In the genomic region with DNA sequence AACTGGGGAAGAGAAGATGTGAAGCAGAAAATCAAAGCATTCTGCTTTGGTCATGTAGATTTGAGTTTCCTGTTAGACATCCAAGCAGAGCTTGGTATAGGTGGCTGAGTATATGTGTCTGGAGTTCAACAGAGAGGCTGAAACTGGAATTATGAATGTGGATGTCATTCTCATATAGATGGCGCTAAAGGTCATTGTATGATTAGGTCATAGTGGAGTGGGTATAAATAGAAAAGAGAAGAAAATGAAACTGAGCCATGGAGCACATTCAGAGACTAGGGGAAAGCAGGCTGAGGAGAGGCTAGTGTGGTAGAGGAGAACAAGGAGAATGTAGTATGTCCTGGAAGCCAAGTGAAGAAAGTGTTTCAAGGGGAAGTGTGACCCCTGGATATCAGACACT, we compare ENCODE assay signal across 15 cellular contexts.
DNase-seq lines count a peak whose midpoint lies in the region; ATAC-seq, FAIRE-seq and TF ChIP-seq lines count a peak whose summit lies in the region.
"Had no signal": no experiment of that assay in that cellular context is flagged by ENCODE, and none has a peak within 500 bp of the region (broad histone marks: within the 10 kb centered on the region; RNA-seq: fewer than 3 reads in every experiment).

No MANE protein-coding gene starts in this region.

- 0 out of 2 replicates have a peak, but pooled peaks have one; percentile 17 for TF ChIP-seq CTCF in PC-3 (conservative IDR thresholded peaks at IDR 0.05; ENCODE audit: low read depth, low read length)
- TF ChIP-seq CTCF in PC-9 (conservative IDR thresholded peaks at IDR 0.05) = no peak
- TF ChIP-seq CTCF in endothelial cell (IDR thresholded peaks at IDR 0.05; ENCODE audit: unreplicated experiment) = no peak

- no peak overlapping the region for H2AFZ ChIP-seq in PC-3 (ENCODE audit: low read length)
- no peak overlapping the region for H2AFZ ChIP-seq in PC-9

- peak; percentile 67 for FAIRE-seq in GM12892 (lab: Jason Lieb, UNC)
- FAIRE-seq: islet of Langerhans had no signal

- no peaks in the 10 kb centered on the region; the same call in 1 of the 2 replicates for H3K36me3 ChIP-seq in PC-3 (ENCODE audit: low read depth, low read length)
- H3K36me3 ChIP-seq in PC-9 (ENCODE audit: low read depth) = no peaks in the 10 kb centered on the region
- H3K36me3 ChIP-seq: adrenal gland, HAP-1, vagina had no signal

- H3K4me3 ChIP-seq in PC-3 (ENCODE audit: low read length) = no peak overlapping the region
- H3K4me3 ChIP-seq in PC-9 = no peak overlapping the region
- H3K4me3 ChIP-seq: adrenal gland, HAP-1, vagina had no signal

- DNase-seq in GM12892 (ENCODE audit: insufficient read length) (no peak), PC-3 (no peak), PC-9 (no peak), endothelial cell (ENCODE audit: low spot score) (no peak)
- no peak for DNase-seq in stimulated activated CD4-positive, alpha-beta T cell treated with anti-CD3 and anti-CD28 coated beads, Interleukin-12 subunit alpha, Interleukin-12 subunit beta, amount 100 ng/mL, for 4 hours
- DNase-seq: activated CD4-positive, alpha-beta T cell treated with anti-CD3 and anti-CD28 coated beads for 4 hours; adrenal gland; DMS 273 treated with DMSO at 0.1 percent for 48 hours; NCI-H1048 had no signal

- H4K20me1 ChIP-seq in PC-3 (ENCODE audit: low read length) (no peaks in the 10 kb centered on the region), PC-9 (ENCODE audit: insufficient read depth) (no peaks in the 10 kb centered on the region)

- peaks cover 2% of the 10 kb centered on the region for H3K27me3 Mint-ChIP-seq in endothelial cell (ENCODE audit: unreplicated experiment)

- no peak overlapping the region for H3K4me2 ChIP-seq in PC-3 (ENCODE audit: low read length)
- H3K4me2 ChIP-seq in PC-9 = no peak overlapping the region

- H3F3A ChIP-seq in PC-3 (ENCODE audit: low read length, unreplicated experiment) (no peaks in the 10 kb centered on the region), PC-9 (ENCODE audit: insufficient read depth, low read depth) (no peaks in the 10 kb centered on the region)

- H3K79me2 ChIP-seq in PC-3 (ENCODE audit: low read length) = no peaks in the 10 kb centered on the region
- H3K79me2 ChIP-seq in PC-9 (ENCODE audit: low read depth) = no peaks in the 10 kb centered on the region

- no peak overlapping the region for H3K4me3 Mint-ChIP-seq in endothelial cell (ENCODE audit: unreplicated experiment)

- CTCF ChIA-PET in PC-3 (lab: Charles Lee) = no interaction called here
- CTCF ChIA-PET in PC-9 (lab: Charles Lee) = no interaction called here

- H3K27ac ChIP-seq in PC-3 (ENCODE audit: low read length) (no peak overlapping the region), PC-9 (no peak overlapping the region)
- H3K27ac ChIP-seq: adrenal gland, vagina had no signal

- no peaks in the 10 kb centered on the region for H3K36me3 Mint-ChIP-seq in endothelial cell (ENCODE audit: low read depth, unreplicated experiment)

- H3K27me3 ChIP-seq in PC-3 (ENCODE audit: low read length) (peaks cover 23% of the 10 kb centered on the region; the same call in 1 of the 2 replicates), PC-9 (ENCODE audit: insufficient read depth, low read depth) (no peaks in the 10 kb centered on the region)
- H3K27me3 ChIP-seq: vagina had no signal

- TF ChIP-seq POLR2A in GM12892 (IDR thresholded peaks at IDR 0.05; ENCODE audit: low read depth, low read length) = no peak

- H3K4me1 ChIP-seq in PC-3 (ENCODE audit: insufficient read depth, low read length) (no peaks in the 10 kb centered on the region), PC-9 (replicated peaks; ENCODE audit: insufficient read depth) (no peaks in the 10 kb centered on the region)
- H3K4me1 ChIP-seq: adrenal gland, HAP-1, vagina had no signal

- POLR2A ChIA-PET in PC-3 (lab: Charles Lee; ENCODE audit: unreplicated experiment) (no interaction called here), PC-9 (lab: Charles Lee; ENCODE audit: unreplicated experiment) (no interaction called here)

- ATAC-seq in GM21381 (IDR thresholded peaks at IDR 0.05; ENCODE audit: unreplicated experiment) (peak; percentile 76), HG03378 (IDR thresholded peaks at IDR 0.05; ENCODE audit: unreplicated experiment) (peak; percentile 84), PC-3 (no peak), GM19023 (IDR thresholded peaks at IDR 0.05; ENCODE audit: unreplicated experiment) (no peak)

- no peaks in the 10 kb centered on the region for H3K9me3 Mint-ChIP-seq in endothelial cell (ENCODE audit: unreplicated experiment)

- no peak overlapping the region for H3K9ac ChIP-seq in PC-3 (ENCODE audit: low read length)

- no TSS peak for BruUV-seq in PC-3 (replicated peaks; lab: Mats Ljungman, UMichigan)
- no TSS peak for BruUV-seq in PC-9 (replicated peaks; lab: Mats Ljungman, UMichigan)

- no peaks in the 10 kb centered on the region for H3K9me3 ChIP-seq in PC-3 (ENCODE audit: low read length)
- no peaks in the 10 kb centered on the region for H3K9me3 ChIP-seq in PC-9 (ENCODE audit: insufficient read depth, low read depth)
- H3K9me3 ChIP-seq: adrenal gland, HAP-1, vagina had no signal

- H3K9me2 ChIP-seq in PC-3 (replicated peaks; ENCODE audit: low read length) = no peaks in the 10 kb centered on the region
- no peaks in the 10 kb centered on the region for H3K9me2 ChIP-seq in PC-9 (ENCODE audit: insufficient read depth)

- intact Hi-C loops in PC-3 (cut with micrococcal nuclease) (no loop called here), PC-9 (cut with micrococcal nuclease; ENCODE audit: unreplicated experiment) (loop anchor here (10.0 kb wide), 1 partner anchor 278 kb away; no protein-coding TSS in a partner anchor)

- peaks cover 6% of the 10 kb centered on the region for H3K4me1 Mint-ChIP-seq in endothelial cell (ENCODE audit: unreplicated experiment)

- no peak overlapping the region for H3K27ac Mint-ChIP-seq in endothelial cell (ENCODE audit: unreplicated experiment)

Comparison
In these comparisons a context has a peak if more than half of its experiments do, and no peak if none do; other contexts are left out.
1. ATAC-seq: peak in GM21381 (single experiment) and HG03378 (single experiment); none in PC-3 (single experiment) and GM19023 (single experiment).